ENCODE assay signal across 8 cellular contexts in the genomic region with DNA sequence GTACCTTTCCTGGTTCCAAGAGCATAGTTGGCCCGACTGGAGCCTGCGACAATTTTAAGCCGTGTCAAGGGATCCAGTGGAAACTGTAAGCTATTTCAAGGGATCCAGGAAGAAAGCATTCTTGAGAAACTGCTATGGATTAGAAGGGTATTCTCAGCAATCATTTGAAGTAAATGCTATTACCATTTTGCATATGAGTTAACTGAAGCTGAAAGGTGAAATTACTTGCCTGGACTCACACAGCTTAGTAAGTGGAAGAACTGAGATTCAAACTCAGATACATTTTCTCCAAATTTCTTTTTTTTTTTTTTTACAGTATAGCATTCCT. TPM values are rescaled to one million over a fixed set of nuclear protein-coding genes. Genes with fewer than 3 reads are reported as not detected.
A peak's percentile ranks its signal among the peaks of the same experiment; 100 is the strongest.
DNase-seq lines count a peak whose midpoint lies in the region; ATAC-seq and TF ChIP-seq lines count a peak whose summit lies in the region.

No MANE protein-coding gene starts in this region.

- H3K9me3 ChIP-seq in cardiac muscle cell (ENCODE audit: low read depth) (no peaks in the 10 kb centered on the region), ascending aorta (no peaks in the 10 kb centered on the region), lower lobe of right lung (no peaks in the 10 kb centered on the region), upper lobe of right lung (no peaks in the 10 kb centered on the region)

- H3K27ac ChIP-seq in cardiac muscle cell (peak overlapping the region; percentile 83), ascending aorta (peak overlapping the region; percentile 77 to 81), lower lobe of right lung (peak overlapping the region; percentile 84), upper lobe of right lung (peak overlapping the region; percentile 92)

- H3K4me3 ChIP-seq in cardiac muscle cell (peak overlapping the region; percentile 58), ascending aorta (peak overlapping the region; percentile 59 to 77), lower lobe of right lung (peak overlapping the region; percentile 70), upper lobe of right lung (peak overlapping the region; percentile 93)

- H3K36me3 ChIP-seq in cardiac muscle cell, result no peaks in the 10 kb centered on the region
- H3K36me3 ChIP-seq in ascending aorta, result no peaks in the 10 kb centered on the region
- no peaks in the 10 kb centered on the region for H3K36me3 ChIP-seq in lower lobe of right lung
- H3K36me3 ChIP-seq in upper lobe of right lung, result no peaks in the 10 kb centered on the region

- intact Hi-C loops in left cardiac atrium (cut with DNase I), result no loop called here
- intact Hi-C loops in ascending aorta (cut with DNase I), result loop anchor here (5.0 kb wide), 1 partner anchor 135 kb away; the partner anchor contains the start of gene RIMS3
- intact Hi-C loops in lower lobe of right lung (cut with DNase I), result no loop called here
- intact Hi-C loops in upper lobe of right lung (cut with DNase I), result no loop called here

- peaks cover 10% of the 10 kb centered on the region for H3K4me1 ChIP-seq in cardiac muscle cell (ENCODE audit: low read depth)
- H3K4me1 ChIP-seq in ascending aorta, result peaks cover 0 to 8% of the 10 kb centered on the region in 2 donors
- peaks cover 18% of the 10 kb centered on the region for H3K4me1 ChIP-seq in lower lobe of right lung
- peaks cover 15% of the 10 kb centered on the region for H3K4me1 ChIP-seq in upper lobe of right lung

- DNase-seq in cardiac muscle cell (ENCODE audit: low read depth in 1 of 2, low spot score in 1 of 2) (no peak), left cardiac atrium (no peak), ascending aorta (ENCODE audit: low spot score in 2 of 2) (no peak), lower lobe of right lung (no peak), upper lobe of right lung (no peak), hippocampal formation (lab: John Stamatoyannopoulos, UW) (no peak)

- TF ChIP-seq CTCF in cardiac muscle cell (IDR thresholded peaks at IDR 0.05; ENCODE audit: low read depth, low read length) (no peak), ascending aorta (IDR thresholded peaks at IDR 0.05) (no peak), lower lobe of right lung (IDR thresholded peaks at IDR 0.05) (no peak), upper lobe of right lung (IDR thresholded peaks at IDR 0.05) (no peak)

- H3K27me3 ChIP-seq in cardiac muscle cell (no peaks in the 10 kb centered on the region), ascending aorta (no peaks in the 10 kb centered on the region), lower lobe of right lung (ENCODE audit: low read depth) (no peaks in the 10 kb centered on the region), upper lobe of right lung (no peaks in the 10 kb centered on the region)

- ATAC-seq in left cardiac atrium (no peak), lower lobe of right lung (no peak), upper lobe of right lung (no peak), HG02571 (IDR thresholded peaks at IDR 0.05; ENCODE audit: unreplicated experiment) (no peak), HG03521 (IDR thresholded peaks at IDR 0.05; ENCODE audit: unreplicated experiment) (no peak)

RNA-seq across cellular contexts. Expression of gene ZNF684, which starts 0.6 kb away (rescaled TPM):
- total RNA-seq in cardiac muscle cell (3.6 and 7.4 TPM in 2 replicates), left cardiac atrium (1 to 10 TPM; 6.5 to 7.4 TPM), ascending aorta (0.85 TPM), lower lobe of right lung (3.0 TPM), upper lobe of right lung (4.7 TPM)
- polyA plus RNA-seq in cardiac muscle cell, result 8.2 TPM in 2 replicates

RNA-seq across cellular contexts. Expression of gene EXO5, which starts 23.5 kb away (rescaled TPM):
- 6.3 and 6.6 TPM in 2 replicates for total RNA-seq in cardiac muscle cell
- polyA plus RNA-seq in cardiac muscle cell, result 6.1 and 8.9 TPM in 2 replicates
- total RNA-seq in left cardiac atrium, result 1 to 10 TPM; 4.4 to 5.1 TPM
- total RNA-seq in ascending aorta, result 16.3 TPM
- total RNA-seq in lower lobe of right lung, result 7.8 TPM
- total RNA-seq in upper lobe of right lung, result 5.7 TPM

RNA-seq across cellular contexts. Expression of gene ZFP69, which starts 54.9 kb away (rescaled TPM):
- total RNA-seq in cardiac muscle cell (2.9 and 4.9 TPM in 2 replicates), left cardiac atrium (1 to 10 TPM; 2.3 to 2.5 TPM), ascending aorta (2.8 TPM), lower lobe of right lung (3.6 TPM), upper lobe of right lung (2.8 TPM)
- 3.2 and 7.2 TPM in 2 replicates for polyA plus RNA-seq in cardiac muscle cell
